In the genomic region with DNA sequence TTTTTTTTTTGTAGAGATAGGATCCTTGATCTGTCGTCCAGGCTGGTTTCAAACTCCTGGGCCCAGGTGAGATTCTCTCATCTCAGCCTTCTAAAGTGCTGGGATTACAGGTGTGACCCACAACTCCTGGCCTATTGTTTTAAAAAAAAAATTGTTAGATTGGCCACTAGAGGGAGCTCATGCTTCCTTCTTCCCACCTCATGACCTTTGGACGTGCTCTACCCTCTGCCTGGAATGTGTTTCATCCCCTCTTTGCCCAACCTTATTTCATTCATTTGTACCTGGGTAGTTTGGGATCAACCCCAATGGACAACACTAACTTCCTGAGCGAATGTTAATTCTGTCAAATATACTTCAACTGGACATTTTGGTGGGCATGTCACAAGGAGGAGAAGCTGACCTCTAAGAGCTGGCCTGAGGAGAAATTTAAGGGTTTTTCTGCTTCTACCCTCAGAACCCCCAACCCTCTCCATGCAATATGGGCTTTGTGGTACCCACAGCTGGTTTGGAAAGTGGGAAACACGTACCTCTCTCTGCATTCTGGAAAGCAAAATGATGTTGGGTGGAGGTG, we compare ENCODE assay signal across 8 cellular contexts. TPM values are rescaled to one million over a fixed set of nuclear protein-coding genes. Genes with fewer than 3 reads are reported as not detected.
DNase-seq lines count a peak whose midpoint lies in the region; ATAC-seq and FAIRE-seq lines count a peak whose summit lies in the region.

No MANE protein-coding gene starts in this region.

- no peaks in the 10 kb centered on the region for H3K9me3 Mint-ChIP-seq in activated CD4-positive, alpha-beta memory T cell treated with anti-CD3 and anti-CD28 coated beads for 36 hours
- no peaks in the 10 kb centered on the region for H3K9me3 Mint-ChIP-seq in activated CD4-positive, alpha-beta memory T cell treated with anti-CD3 and anti-CD28 coated beads, Interleukin-2, amount 10 ng/mL, durations not matched to agents 7 days and 5 days

- POLR2A ChIA-PET in activated CD4-positive, alpha-beta memory T cell treated with anti-CD3 and anti-CD28 coated beads for 36 hours (lab: Charles Lee), result interaction anchor here (0.7 to 1.2 kb wide), 4 partner anchors 33 to 218 kb away, joined by 3 read pairs; partner anchors contain the start of gene NAAA
- POLR2A ChIA-PET in activated CD4-positive, alpha-beta memory T cell treated with anti-CD3 and anti-CD28 coated beads, Interleukin-2, amount 10 ng/mL, durations not matched to agents 7 days and 5 days (lab: Charles Lee), result interaction anchor here (2.4 kb wide), 1 partner anchor 44 kb away, joined by 6 read pairs; no protein-coding TSS in a partner anchor

- intact Hi-C loops in activated CD4-positive, alpha-beta memory T cell treated with anti-CD3 and anti-CD28 coated beads for 36 hours (cut with micrococcal nuclease), result loop anchor here (1.0 to 5.0 kb wide), 2 partner anchors 171 to 191 kb away; no protein-coding TSS in a partner anchor

- peak; percentile 14 for DNase-seq in activated CD4-positive, alpha-beta memory T cell treated with anti-CD3 and anti-CD28 coated beads for 36 hours
- DNase-seq in activated CD4-positive, alpha-beta memory T cell treated with anti-CD3 and anti-CD28 coated beads, Interleukin-2, amount 10 ng/mL, durations not matched to agents 7 days and 5 days, result no peak
- DNase-seq in HTR-8/SVneo (ENCODE audit: insufficient read length, low spot score) (peak; percentile 19), SW480 (ENCODE audit: low spot score) (peak; percentile 42), globus pallidus (ENCODE audit: low spot score) (peak; percentile 13), inferior parietal cortex (ENCODE audit: extremely low spot score) (no peak)
- DNase-seq in stimulated activated CD8-positive, alpha-beta memory T cell treated with anti-CD3 and anti-CD28 coated beads, Interleukin-4, amount 100 ng/mL, for 48 hours, result peak; percentile 25

- H3K4me1 Mint-ChIP-seq in activated CD4-positive, alpha-beta memory T cell treated with anti-CD3 and anti-CD28 coated beads for 36 hours (ENCODE audit: low read depth), result no peaks in the 10 kb centered on the region
- no peaks in the 10 kb centered on the region for H3K4me1 Mint-ChIP-seq in activated CD4-positive, alpha-beta memory T cell treated with anti-CD3 and anti-CD28 coated beads, Interleukin-2, amount 10 ng/mL, durations not matched to agents 7 days and 5 days

- FAIRE-seq in HTR-8/SVneo (lab: Jason Lieb, UNC), result no peak

- H3K27me3 Mint-ChIP-seq in activated CD4-positive, alpha-beta memory T cell treated with anti-CD3 and anti-CD28 coated beads for 36 hours, result no peaks in the 10 kb centered on the region
- H3K27me3 Mint-ChIP-seq in activated CD4-positive, alpha-beta memory T cell treated with anti-CD3 and anti-CD28 coated beads, Interleukin-2, amount 10 ng/mL, durations not matched to agents 7 days and 5 days, result peaks cover 3% of the 10 kb centered on the region

- no peak overlapping the region for H3K4me3 Mint-ChIP-seq in activated CD4-positive, alpha-beta memory T cell treated with anti-CD3 and anti-CD28 coated beads for 36 hours
- H3K4me3 Mint-ChIP-seq in activated CD4-positive, alpha-beta memory T cell treated with anti-CD3 and anti-CD28 coated beads, Interleukin-2, amount 10 ng/mL, durations not matched to agents 7 days and 5 days, result no peak overlapping the region

- H3K27ac Mint-ChIP-seq in activated CD4-positive, alpha-beta memory T cell treated with anti-CD3 and anti-CD28 coated beads for 36 hours, result no peak overlapping the region
- no peak overlapping the region for H3K27ac Mint-ChIP-seq in activated CD4-positive, alpha-beta memory T cell treated with anti-CD3 and anti-CD28 coated beads, Interleukin-2, amount 10 ng/mL, durations not matched to agents 7 days and 5 days

- ATAC-seq in HG03135 (IDR thresholded peaks at IDR 0.05; ENCODE audit: unreplicated experiment), result no peak

- H3K36me3 Mint-ChIP-seq in activated CD4-positive, alpha-beta memory T cell treated with anti-CD3 and anti-CD28 coated beads for 36 hours, result no peaks in the 10 kb centered on the region
- H3K36me3 Mint-ChIP-seq in activated CD4-positive, alpha-beta memory T cell treated with anti-CD3 and anti-CD28 coated beads, Interleukin-2, amount 10 ng/mL, durations not matched to agents 7 days and 5 days (ENCODE audit: low read depth), result no peaks in the 10 kb centered on the region

- CTCF ChIA-PET in activated CD4-positive, alpha-beta memory T cell treated with anti-CD3 and anti-CD28 coated beads for 36 hours (lab: Charles Lee), result interaction anchor here (0.6 to 4.1 kb wide), 31 partner anchors 9 to 425 kb away, joined by 3 to 33 read pairs (median 5); partner anchors contain the start of gene NAAA
- CTCF ChIA-PET in activated CD4-positive, alpha-beta memory T cell treated with anti-CD3 and anti-CD28 coated beads, Interleukin-2, amount 10 ng/mL, durations not matched to agents 7 days and 5 days (lab: Charles Lee), result interaction anchor here (0.5 to 4.5 kb wide), 25 partner anchors 9 to 292 kb away, joined by 3 to 26 read pairs (median 5); no protein-coding TSS in a partner anchor

RNA-seq across cellular contexts. Expression of gene PPEF2, which starts 6.4 kb away (rescaled TPM):
- total RNA-seq in activated CD4-positive, alpha-beta memory T cell treated with anti-CD3 and anti-CD28 coated beads for 36 hours, result under 1 TPM in 1 of 2 experiments, not detected in 1; 0.40 TPM
- total RNA-seq in activated CD4-positive, alpha-beta memory T cell treated with anti-CD3 and anti-CD28 coated beads, Interleukin-2, amount 10 ng/mL, durations not matched to agents 7 days and 5 days, result under 1 TPM in 1 of 2 experiments, not detected in 1; 0.15 TPM

RNA-seq across cellular contexts. Expression of gene NAAA, which starts 45.0 kb away (rescaled TPM):
- 10 to 100 TPM; 31.7 to 32.2 TPM for total RNA-seq in activated CD4-positive, alpha-beta memory T cell treated with anti-CD3 and anti-CD28 coated beads for 36 hours
- 10 to 100 TPM; 38.7 to 39.3 TPM for total RNA-seq in activated CD4-positive, alpha-beta memory T cell treated with anti-CD3 and anti-CD28 coated beads, Interleukin-2, amount 10 ng/mL, durations not matched to agents 7 days and 5 days

Comparison
In these comparisons a context has a peak if more than half of its experiments do, and no peak if none do; other contexts are left out.
1. DNase-seq: peak in activated CD4-positive, alpha-beta memory T cell treated with anti-CD3 and anti-CD28 coated beads for 36 hours (single experiment), HTR-8/SVneo (single experiment), SW480 (single experiment), globus pallidus (single experiment) and stimulated activated CD8-positive, alpha-beta memory T cell treated with anti-CD3 and anti-CD28 coated beads, Interleukin-4, amount 100 ng/mL, for 48 hours (single experiment); none in activated CD4-positive, alpha-beta memory T cell treated with anti-CD3 and anti-CD28 coated beads, Interleukin-2, amount 10 ng/mL, durations not matched to agents 7 days and 5 days (single experiment) and inferior parietal cortex (single experiment).